ENCODE assay signal across 13 cellular contexts in the genomic region with DNA sequence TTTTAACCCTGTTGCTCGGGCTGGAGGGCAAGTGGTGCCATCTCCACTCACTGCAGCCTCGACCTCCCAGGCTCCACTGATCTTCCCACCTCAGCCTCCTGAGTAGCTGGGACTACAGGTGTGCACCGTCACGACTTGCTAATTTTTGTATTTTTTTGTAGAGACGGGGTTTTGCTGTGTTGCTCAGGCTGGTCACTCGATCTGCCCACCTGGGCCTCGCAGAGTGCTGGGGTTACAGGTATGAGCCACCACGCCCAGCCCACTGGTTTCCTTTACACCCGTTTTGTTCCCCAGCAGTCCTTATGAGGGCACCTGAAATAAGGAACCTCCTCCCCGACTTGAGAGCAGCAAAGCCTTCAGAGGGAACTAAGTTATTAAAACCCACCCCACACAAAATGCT. TPM values are rescaled to one million over a fixed set of nuclear protein-coding genes. Genes with fewer than 3 reads are reported as not detected.
"Had no signal": no experiment of that assay in that cellular context is flagged by ENCODE, and none has a peak within 500 bp of the region (broad histone marks: within the 10 kb centered on the region; RNA-seq: fewer than 3 reads in every experiment).

No MANE protein-coding gene starts in this region.

RNA-seq across cellular contexts. Expression of gene LRRC14B, which starts 24.8 kb away (rescaled TPM):
- total RNA-seq: activated CD8-positive, alpha-beta memory T cell treated with anti-CD3 and anti-CD28 coated beads, Interleukin-2, amount 10 ng/mL, durations not matched to agents 7 days and 5 days; colonic mucosa; esophagus muscularis mucosa; hepatocyte; kidney epithelial cell; left lobe of liver; lower lobe of right lung; naive thymus-derived CD8-positive, alpha-beta T cell; spleen; suprapubic skin; tibial nerve; uterus had no signal
- polyA plus RNA-seq: immature natural killer cell had no signal
